8 cellular contexts compared by ENCODE assay signal in the genomic region with DNA sequence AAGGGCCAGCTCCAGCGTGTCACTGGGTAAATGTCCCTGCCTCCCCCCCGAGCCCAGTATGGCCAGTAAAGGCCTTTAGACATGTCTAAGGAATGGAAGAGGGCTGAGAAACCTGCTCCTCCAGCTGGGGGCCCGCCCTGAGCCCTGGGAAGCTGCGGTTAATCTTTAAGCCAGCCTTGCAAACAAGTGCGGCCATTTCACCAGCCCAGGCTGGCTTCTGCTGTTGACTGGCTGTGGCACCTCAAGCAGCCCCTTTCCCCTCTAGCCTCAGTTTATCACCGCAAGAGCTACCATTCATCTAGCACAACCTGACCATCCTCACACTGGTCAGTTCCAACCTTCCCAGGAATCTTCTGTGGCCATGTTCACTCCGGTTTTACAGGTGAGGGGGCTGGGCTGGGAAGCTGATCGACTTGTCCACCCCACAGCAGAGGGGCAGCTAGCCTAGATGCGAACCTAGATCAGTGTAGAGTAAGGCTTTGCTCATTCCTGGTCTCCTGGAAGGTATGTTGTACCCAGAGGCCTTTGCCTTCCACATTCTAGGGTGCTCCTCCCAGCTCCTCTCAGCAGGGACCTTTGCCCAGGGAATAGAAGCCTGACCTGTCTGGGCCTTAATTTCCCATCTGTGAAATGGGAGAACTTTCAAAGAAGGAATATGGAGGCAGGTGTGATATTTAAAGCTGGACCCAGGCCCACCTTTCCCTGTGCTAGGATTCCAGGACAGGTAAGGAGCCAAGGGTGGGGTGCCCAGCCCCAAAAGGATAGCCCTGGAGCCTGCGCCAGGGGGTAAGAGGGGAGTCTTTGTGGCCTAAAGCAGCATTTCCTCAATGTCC. TPM values are rescaled to one million over a fixed set of nuclear protein-coding genes. Genes with fewer than 3 reads are reported as not detected.
DNase-seq lines count a peak whose midpoint lies in the region; ATAC-seq, FAIRE-seq and TF ChIP-seq lines count a peak whose summit lies in the region.

No MANE protein-coding gene starts in this region.

- H3K4me2 ChIP-seq in KMS-11 (no peak overlapping the region), H1 (ENCODE audit: insufficient read depth in 1 of 2, low read depth in 2 of 2, low read length in 2 of 2) (0 out of 4 replicates have a peak overlapping the region, but pooled peaks of 1 of the 2 experiments have one; percentile 59), neural progenitor cell (no peak overlapping the region)

- H4K20me1 ChIP-seq in KMS-11 (ENCODE audit: insufficient read depth) (no peaks in the 10 kb centered on the region), H1 (replicated peaks in 1 of 2; ENCODE audit: control insufficient read depth in 1 of 2, insufficient read depth in 2 of 2, low read length in 2 of 2) (peaks cover 0 to 10% of the 10 kb centered on the region in 2 experiments), neural progenitor cell (ENCODE audit: low read depth) (peaks cover 30% of the 10 kb centered on the region)

- intact Hi-C loops in Caco-2 (cut with micrococcal nuclease; ENCODE audit: unreplicated experiment): loop anchor here (1.0 to 2.0 kb wide), 3 partner anchors 36 to 190 kb away; partner anchors contain the start of gene MANBAL

- no peak overlapping the region for H2AK5ac ChIP-seq in H1 (ENCODE audit: low read depth, low read length)

- TF ChIP-seq RAD21 in H1 (IDR thresholded peaks at IDR 0.05 in 1 of 2, conservative IDR thresholded peaks at IDR 0.05 in 1 of 2; ENCODE audit: low read depth in 2 of 2, low read length in 2 of 2): no peak

- peak overlapping the region; percentile 90 for H3K4me3 Mint-ChIP-seq in Caco-2 (ENCODE audit: unreplicated experiment)
- H3K4me3 Mint-ChIP-seq in neural progenitor cell: peak overlapping the region; percentile 84

- H3K27me3 ChIP-seq in Caco-2 (replicated peaks; ENCODE audit: control insufficient read depth, insufficient read depth, low read length) (no peaks in the 10 kb centered on the region), KMS-11 (ENCODE audit: insufficient read depth, low read depth) (no peaks in the 10 kb centered on the region), H1 (replicated peaks in 1 of 4; ENCODE audit: control insufficient read depth in 3 of 4, extremely low read depth in 1 of 4, insufficient read depth in 3 of 4, low read length in 3 of 4) (no peaks in the 10 kb centered on the region), neural progenitor cell (no peaks in the 10 kb centered on the region)

- peak overlapping the region; percentile 36 for H2BK15ac ChIP-seq in H1 (ENCODE audit: low read length)

- H3K4me1 Mint-ChIP-seq in Caco-2 (ENCODE audit: low read depth, unreplicated experiment) (peaks cover 41% of the 10 kb centered on the region), neural progenitor cell (peaks cover 55% of the 10 kb centered on the region)

- no peak overlapping the region for H3K23ac ChIP-seq in H1 (ENCODE audit: insufficient read length)

- ATAC-seq in GM18867 (IDR thresholded peaks at IDR 0.05; ENCODE audit: unreplicated experiment) (no peak), HG03135 (IDR thresholded peaks at IDR 0.05; ENCODE audit: unreplicated experiment) (no peak), HG03280 (IDR thresholded peaks at IDR 0.05; ENCODE audit: unreplicated experiment) (no peak)

- no peak for FAIRE-seq in H1 (lab: Jason Lieb, UNC)

- H3K36me3 Mint-ChIP-seq in Caco-2 (ENCODE audit: insufficient read depth, unreplicated experiment) (peaks cover 29% of the 10 kb centered on the region), neural progenitor cell (peaks cover 2% of the 10 kb centered on the region)

- no peak overlapping the region for H3K9ac ChIP-seq in KMS-11
- no peak overlapping the region for H3K9ac ChIP-seq in H1 (replicated peaks in 1 of 4; ENCODE audit: extremely low read depth in 1 of 4, low read depth in 3 of 4, low read length in 3 of 4)
- H3K9ac ChIP-seq in neural progenitor cell: no peak overlapping the region

- peaks cover 29% of the 10 kb centered on the region for H3F3A ChIP-seq in neural progenitor cell (ENCODE audit: low read depth)

- H2BK12ac ChIP-seq in H1 (ENCODE audit: low read depth, low read length): 0 out of 2 replicates have a peak overlapping the region, but pooled peaks have one; percentile 28

- DNase-seq in Caco-2 (peak; percentile 99), H1 (ENCODE audit: low read depth in 1 of 2, low spot score in 2 of 2) (no peak), neural progenitor cell (ENCODE audit: low spot score) (no peak)
- DNase-seq in activated CD4-positive, alpha-beta T cell treated with anti-CD3 and anti-CD28 coated beads for 4 hours: no peak

- H2BK5ac ChIP-seq in H1 (ENCODE audit: low read depth, low read length): no peak overlapping the region

- H3K79me2 ChIP-seq in KMS-11 (ENCODE audit: insufficient read depth, low read depth): no peaks in the 10 kb centered on the region
- peaks cover 3 to 31% of the 10 kb centered on the region in 2 experiments; a peak in 3 of 4 replicates for H3K79me2 ChIP-seq in H1 (ENCODE audit: control insufficient read depth in 1 of 2, insufficient read depth in 2 of 2, low read length in 2 of 2)
- H3K79me2 ChIP-seq in neural progenitor cell (ENCODE audit: low read depth): peaks cover 44% of the 10 kb centered on the region

- no peak overlapping the region for H2BK120ac ChIP-seq in H1 (replicated peaks; ENCODE audit: low read depth, low read length)

- no peaks in the 10 kb centered on the region for H3K9me3 ChIP-seq in Caco-2
- H3K9me3 ChIP-seq in H1 (ENCODE audit: insufficient read depth in 2 of 2, low read depth in 1 of 2, low read length in 1 of 2): no peaks in the 10 kb centered on the region
- H3K9me3 ChIP-seq in neural progenitor cell (ENCODE audit: low read depth): no peaks in the 10 kb centered on the region

- H3K27ac Mint-ChIP-seq in Caco-2 (ENCODE audit: unreplicated experiment) (peak overlapping the region; percentile 98), neural progenitor cell (peak overlapping the region; percentile 63)

- H4K5ac ChIP-seq in H1 (ENCODE audit: insufficient read length, low read depth, low read length): no peak overlapping the region

- no peak for TF ChIP-seq EP300 in H1 (IDR thresholded peaks at IDR 0.05; ENCODE audit: borderline replicate concordance in 1 of 2, low read depth in 2 of 2, low read length in 2 of 2)

- no peak overlapping the region for H3K56ac ChIP-seq in H1 (replicated peaks; ENCODE audit: insufficient read length, low read depth, low read length)

- peaks cover 54% of the 10 kb centered on the region for H3K4me1 ChIP-seq in Caco-2
- H3K4me1 ChIP-seq in KMS-11 (ENCODE audit: low read depth, poor library complexity, severe bottlenecking): peaks cover 4% of the 10 kb centered on the region
- H3K4me1 ChIP-seq in H1 (replicated peaks in 1 of 4; ENCODE audit: control insufficient read depth in 3 of 4, insufficient read depth in 4 of 4, low read length in 3 of 4): peaks cover 0 to 5% (median 4%) of the 10 kb centered on the region in 4 experiments; a peak in 4 of 7 replicates
- H3K4me1 ChIP-seq in neural progenitor cell: peaks cover 9% of the 10 kb centered on the region

- peak overlapping the region; percentile 16; the same call in 1 of the 2 replicates for H3K18ac ChIP-seq in H1 (ENCODE audit: extremely low read depth, low read length)

- H3K4me3 ChIP-seq in Caco-2 (ENCODE audit: low read depth, low read length) (peak overlapping the region; percentile 46), KMS-11 (IDR thresholded peaks at IDR 0.05; ENCODE audit: insufficient read depth, low read depth, low read length) (no peak overlapping the region), H1 (ENCODE audit: extremely low read depth in 1 of 4, insufficient read depth in 2 of 4, low read depth in 3 of 4, low read length in 4 of 4) (peak overlapping the region in 1 of 4 experiments; percentile 67; a peak in 1 of 8 replicates), neural progenitor cell (no peak overlapping the region)

- H3K23me2 ChIP-seq in H1 (ENCODE audit: low read depth, low read length): no peaks in the 10 kb centered on the region; the same call in 1 of the 2 replicates

- BruUV-seq in Caco-2 (replicated peaks; lab: Mats Ljungman, UMichigan): TSS peak; percentile 84

- no peak for TF ChIP-seq POLR2A in H1 (IDR thresholded peaks at IDR 0.05; ENCODE audit: control extremely low read depth in 1 of 2, low read depth in 2 of 2, low read length in 2 of 2)

- CTCF ChIA-PET in Caco-2 (lab: Charles Lee): interaction anchor here (0.7 to 1.7 kb wide), 8 partner anchors 8 to 648 kb away, joined by 3 to 8 read pairs (median 4); no protein-coding TSS in a partner anchor
- CTCF ChIA-PET in H1 (lab: Charles Lee; ENCODE audit: partially characterized antibody): interaction anchor here (0.8 to 2.0 kb wide), 11 partner anchors 11 to 272 kb away, joined by 3 to 8 read pairs (median 3); no protein-coding TSS in a partner anchor

- H4K91ac ChIP-seq in H1 (replicated peaks; ENCODE audit: insufficient read length, low read length): no peak overlapping the region

- no peak overlapping the region for H3K14ac ChIP-seq in H1 (ENCODE audit: insufficient read length)

- 0 out of 2 replicates have a peak overlapping the region, but pooled peaks have one; percentile 9 for H2BK20ac ChIP-seq in H1 (ENCODE audit: low read length)

- WGBS in H1 (ENCODE audit: extremely low coverage in 1 of 2, insufficient coverage in 1 of 2, insufficient read length in 1 of 2, insufficient replicate concordance in 2 of 2, low coverage in 1 of 2, low lambda C conversion rate in 2 of 2, missing lambda C conversion rate in 1 of 2), 2 experiments: 80% methylated on average over 10 of the region's 10 CpGs; no CpG with 5 or more reads in 1 of the 2 experiments

- H3K9me3 Mint-ChIP-seq in Caco-2 (ENCODE audit: unreplicated experiment) (no peaks in the 10 kb centered on the region), neural progenitor cell (no peaks in the 10 kb centered on the region)

- H3K27ac ChIP-seq in KMS-11: no peak overlapping the region
- no peak overlapping the region for H3K27ac ChIP-seq in H1 (ENCODE audit: low read depth, low read length)
- H3K27ac ChIP-seq in neural progenitor cell: no peak overlapping the region

- H4K8ac ChIP-seq in H1 (ENCODE audit: extremely low read depth, insufficient read depth, low read length): no peak overlapping the region

- H3K36me3 ChIP-seq in Caco-2 (ENCODE audit: control insufficient read depth, insufficient read depth, low read length) (peaks cover 7% of the 10 kb centered on the region), KMS-11 (ENCODE audit: insufficient read depth) (no peaks in the 10 kb centered on the region), H1 (ENCODE audit: control insufficient read depth in 2 of 4, insufficient read depth in 4 of 4, low read length in 3 of 4) (no peaks in the 10 kb centered on the region), neural progenitor cell (no peaks in the 10 kb centered on the region)

- H3K4ac ChIP-seq in H1 (replicated peaks; ENCODE audit: insufficient read length, low read depth, low read length): no peak overlapping the region

- H2AFZ ChIP-seq in KMS-11 (ENCODE audit: low read depth) (peak overlapping the region; percentile 66; the same call in 1 of the 2 replicates), H1 (ENCODE audit: low read length) (no peak overlapping the region), neural progenitor cell (replicated peaks) (no peak overlapping the region)

- peaks cover 5% of the 10 kb centered on the region; the same call in 1 of the 2 replicates for H3K79me1 ChIP-seq in H1 (ENCODE audit: low read depth, low read length)

- TF ChIP-seq CTCF in Caco-2 (IDR thresholded peaks at IDR 0.05; ENCODE audit: insufficient read depth in 1 of 2, low read depth in 1 of 2, low read length in 1 of 2, severe bottlenecking in 1 of 2, unreplicated experiment in 1 of 2) (no peak), KMS-11 (conservative IDR thresholded peaks at IDR 0.05; ENCODE audit: low read depth, low read length) (no peak), H1 (IDR thresholded peaks at IDR 0.05; ENCODE audit: control extremely low read depth in 1 of 3, insufficient read depth in 1 of 3, low read depth in 1 of 3, low read length in 3 of 3) (no peak), neural progenitor cell (IDR thresholded peaks at IDR 0.05) (no peak)

- POLR2A ChIA-PET in Caco-2 (lab: Charles Lee): interaction anchor here (0.5 to 1.6 kb wide), 12 partner anchors 9 to 803 kb away, joined by 3 to 45 read pairs (median 3); partner anchors contain the start of gene MANBAL
- POLR2A ChIA-PET in H1 (lab: Charles Lee; ENCODE audit: partially characterized antibody): interaction anchor here (1.0 to 8.3 kb wide), 9 partner anchors 8 to 164 kb away, joined by 3 to 50 read pairs (median 6); no protein-coding TSS in a partner anchor

- H3K27me3 Mint-ChIP-seq in Caco-2 (ENCODE audit: insufficient read depth, unreplicated experiment) (no peaks in the 10 kb centered on the region), neural progenitor cell (ENCODE audit: insufficient read depth, low read depth) (peaks cover 6% of the 10 kb centered on the region)

RNA-seq across cellular contexts. Expression of gene SRC, which starts 1.2 kb away (rescaled TPM):
- 197 and 222 TPM in 2 replicates for total RNA-seq in Caco-2 (2022)
- total RNA-seq in H1 (2021; fragmentation: NEBNext Ultra II Directional; extraction: Animal tissue kit (Norgen Biotek cat#: 25700)): 28.8 and 29.8 TPM in 2 replicates
- polyA plus RNA-seq in H1 (2011; rRNA removed): 27.6 and 35.4 TPM in 2 replicates
- polyA plus RNA-seq in H1 (2011; cell fraction: cytosol; rRNA removed): 25.1 TPM
- 100 TPM for polyA plus RNA-seq in H1 (2011; cell fraction: nucleus; rRNA removed)
- 19.4 to 31.2 TPM (median 26.5 TPM) in 4 replicates for polyA plus RNA-seq in H1 (2012, experiment 1 of 2)
- 20.4 TPM for polyA plus RNA-seq in H1 (2012, experiment 2 of 2)
- polyA plus RNA-seq in H1 (2013, experiment 1 of 2): 17.9 TPM
- 15.1 TPM for polyA plus RNA-seq in H1 (2013, experiment 2 of 2)
- polyA minus RNA-seq in H1 (2011; rRNA and poly(A)+ RNA removed): 28.2 and 38.4 TPM in 2 replicates
- polyA minus RNA-seq in H1 (2011; cell fraction: cytosol; rRNA and poly(A)+ RNA removed): 28.6 TPM
- polyA minus RNA-seq in H1 (2011; cell fraction: nucleus; rRNA and poly(A)+ RNA removed): 41.9 TPM
- 15.4 and 47.4 TPM in 2 replicates for total RNA-seq in neural progenitor cell (ENCODE audit: low replicate concordance)

RNA-seq across cellular contexts. Expression of gene MANBAL, which starts 55.3 kb away (rescaled TPM):
- 95.6 and 106 TPM in 2 replicates for total RNA-seq in Caco-2 (2022)
- 42.8 and 44.4 TPM in 2 replicates for total RNA-seq in H1 (2021; fragmentation: NEBNext Ultra II Directional; extraction: Animal tissue kit (Norgen Biotek cat#: 25700))
- polyA plus RNA-seq in H1 (2011; rRNA removed): 120 and 140 TPM in 2 replicates
- 98.6 TPM for polyA plus RNA-seq in H1 (2011; cell fraction: cytosol; rRNA removed)
- polyA plus RNA-seq in H1 (2011; cell fraction: nucleus; rRNA removed): 64.4 TPM
- 60.6 to 68.4 TPM (median 64.0 TPM) in 4 replicates for polyA plus RNA-seq in H1 (2012, experiment 1 of 2)
- polyA plus RNA-seq in H1 (2012, experiment 2 of 2): 70.1 TPM
- 48.6 TPM for polyA plus RNA-seq in H1 (2013, experiment 1 of 2)
- 56.1 TPM for polyA plus RNA-seq in H1 (2013, experiment 2 of 2)
- polyA minus RNA-seq in H1 (2011; rRNA and poly(A)+ RNA removed): 46.6 and 52.2 TPM in 2 replicates
- polyA minus RNA-seq in H1 (2011; cell fraction: cytosol; rRNA and poly(A)+ RNA removed): 22.8 TPM
- 16.5 TPM for polyA minus RNA-seq in H1 (2011; cell fraction: nucleus; rRNA and poly(A)+ RNA removed)
- 32.7 and 44.8 TPM in 2 replicates for total RNA-seq in neural progenitor cell (ENCODE audit: low replicate concordance)

Comparison
In these comparisons a context has a peak if more than half of its experiments do, and no peak if none do; other contexts are left out.
1. DNase-seq: peak in Caco-2 (2 of 2); none in H1 (0 of 2), neural progenitor cell (single experiment) and activated CD4-positive, alpha-beta T cell treated with anti-CD3 and anti-CD28 coated beads for 4 hours (0 of 2).